In the genomic region with DNA sequence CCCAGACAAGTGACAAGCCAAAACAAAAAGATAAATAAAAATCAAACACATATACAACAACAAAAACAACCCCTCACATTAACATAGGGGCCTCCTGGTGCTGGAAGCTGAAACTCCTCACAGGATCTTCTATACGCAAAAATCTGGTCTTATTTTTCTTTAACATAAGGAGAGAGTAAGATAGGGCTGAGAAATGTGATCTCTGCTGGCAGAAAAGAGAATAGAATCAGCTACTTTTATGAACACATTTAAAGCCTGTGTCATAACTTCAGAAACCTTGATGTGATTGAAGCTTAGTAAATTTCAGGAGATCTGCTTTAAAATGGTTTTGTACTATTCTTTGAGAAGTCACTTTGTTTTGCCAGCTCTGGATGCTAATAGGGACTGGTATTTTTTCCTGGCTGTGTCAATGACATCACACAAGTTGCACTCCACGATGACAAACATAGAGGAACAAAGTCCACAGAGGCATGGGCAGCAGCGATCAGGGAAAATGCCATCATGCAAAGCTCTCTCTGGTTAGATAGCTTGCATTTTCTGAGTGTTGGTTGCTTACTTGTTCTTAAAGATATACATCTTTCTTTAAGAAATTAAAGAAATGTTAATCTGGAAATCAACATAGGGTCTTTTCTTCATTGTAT, we compare ENCODE assay signal across 19 cellular contexts.
DNase-seq lines count a peak whose midpoint lies in the region; ATAC-seq and TF ChIP-seq lines count a peak whose summit lies in the region.
"Had no signal": no experiment of that assay in that cellular context is flagged by ENCODE, and none has a peak within 500 bp of the region (broad histone marks: within the 10 kb centered on the region; RNA-seq: fewer than 3 reads in every experiment).

No MANE protein-coding gene starts in this region.

- H3K27me3 Mint-ChIP-seq in nephron (ENCODE audit: low read depth): peaks cover 92% of the 10 kb centered on the region

- no peak overlapping the region for H3K27ac Mint-ChIP-seq in nephron
- H3K27ac Mint-ChIP-seq: activated naive CD4-positive, alpha-beta T cell treated with anti-CD3 and anti-CD28 coated beads for 36 hours; natural killer cell had no signal

- no peaks in the 10 kb centered on the region for H3K4me1 Mint-ChIP-seq in nephron
- H3K4me1 Mint-ChIP-seq: natural killer cell had no signal

- H3K9me3 Mint-ChIP-seq in nephron: no peaks in the 10 kb centered on the region
- H3K9me3 Mint-ChIP-seq: activated naive CD4-positive, alpha-beta T cell treated with anti-CD3 and anti-CD28 coated beads for 36 hours; natural killer cell had no signal

- no peak for ATAC-seq in HG03039 (IDR thresholded peaks at IDR 0.05; ENCODE audit: unreplicated experiment)
- ATAC-seq in HG03135 (IDR thresholded peaks at IDR 0.05; ENCODE audit: unreplicated experiment): no peak
- ATAC-seq in GM18873 (IDR thresholded peaks at IDR 0.05; ENCODE audit: low FRiP score, unreplicated experiment): no peak
- ATAC-seq: gastroesophageal sphincter, natural killer cell, right cardiac atrium had no signal

- DNase-seq in COR-L47 (lab: John Stamatoyannopoulos, UW): peak; percentile 17
- peak; percentile 33 for DNase-seq in LoVo (ENCODE audit: low spot score)
- DNase-seq in astrocyte of the hippocampus (ENCODE audit: low read depth, low spot score): peak; percentile 2
- DNase-seq in T-helper 9 cell: no peak
- DNase-seq: activated CD4-positive, alpha-beta T cell treated with anti-CD3 and anti-CD28 coated beads for 1 hour; activated CD8-positive, alpha-beta memory T cell treated with anti-CD3 and anti-CD28 coated beads, Interleukin-2, amount 50 U/mL, for 4 hours; activated naive CD4-positive, alpha-beta T cell treated with anti-CD3 and anti-CD28 coated beads for 36 hours; cortex of kidney; GF-D8; natural killer cell; right cardiac atrium; stimulated activated CD4-positive, alpha-beta T cell treated with anti-CD3 and anti-CD28 coated beads, Interleukin-1b, Interleukin-23, amount 100 ng/mL, for 48 hours; substantia nigra; T1000 had no signal

- no peak overlapping the region for H3K4me3 Mint-ChIP-seq in nephron
- H3K4me3 Mint-ChIP-seq: activated naive CD4-positive, alpha-beta T cell treated with anti-CD3 and anti-CD28 coated beads for 36 hours; natural killer cell had no signal

- TF ChIP-seq CTCF in nephron (IDR thresholded peaks at IDR 0.05; ENCODE audit: unreplicated experiment in 3 of 3): peak in 2 of 3 experiments; percentile 22 to 23

- H3K36me3 Mint-ChIP-seq in nephron (ENCODE audit: low read depth): no peaks in the 10 kb centered on the region
- H3K36me3 Mint-ChIP-seq: natural killer cell had no signal
